In the genomic region with DNA sequence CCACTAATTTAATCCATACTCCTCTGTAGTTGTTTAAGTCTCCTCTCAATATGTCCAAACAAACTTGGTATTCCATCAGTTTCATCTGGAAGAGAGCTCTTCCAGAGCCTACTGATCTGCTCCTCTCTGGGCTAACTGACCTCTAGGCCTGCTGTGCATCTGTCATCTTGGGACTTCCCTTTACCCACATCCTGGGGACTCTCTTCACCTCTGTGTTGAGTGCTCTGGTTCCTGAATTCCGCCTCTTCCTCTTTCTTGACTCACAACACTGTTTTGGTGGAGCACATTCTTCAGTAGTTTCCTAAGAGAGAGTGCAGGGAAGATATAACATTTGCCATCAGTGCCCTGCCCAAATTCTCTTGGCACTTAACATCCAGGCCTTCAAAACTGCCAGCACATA, we compare ENCODE assay signal across 8 cellular contexts. TPM values are rescaled to one million over a fixed set of nuclear protein-coding genes. Genes with fewer than 3 reads are reported as not detected.
DNase-seq lines count a peak whose midpoint lies in the region; ATAC-seq, FAIRE-seq and TF ChIP-seq lines count a peak whose summit lies in the region.
"Not testable (repeated sequence)": the region's sequence is repeated elsewhere in the genome, so short reads cannot be mapped to it uniquely, and the experiment has no call there.

No MANE protein-coding gene starts in this region.

- intact Hi-C loops in K562 (cut with micrococcal nuclease); pancreas (cut with DNase I): not testable (repeated sequence)

- not testable (repeated sequence) for H3K27ac ChIP-seq in K562 (ENCODE audit: extremely low read depth, low read depth, low read length); pancreas

- not testable (repeated sequence) for TF ChIP-seq POLR2A in K562 (conservative IDR thresholded peaks at IDR 0.05)

- not testable (repeated sequence) for H3K27me3 ChIP-seq in K562 (ENCODE audit: control insufficient read depth in 2 of 2, insufficient read depth in 2 of 2, low read length in 2 of 2); pancreas

- not testable (repeated sequence) for H3K36me3 ChIP-seq in K562 (ENCODE audit: control insufficient read depth, insufficient read depth, low read length); pancreas

- TF ChIP-seq EP300 in K562 (IDR thresholded peaks at IDR 0.05; ENCODE audit: low read length): not testable (repeated sequence)

- H4K20me1 ChIP-seq in K562 (replicated peaks; ENCODE audit: control insufficient read depth, insufficient read depth, low read length): not testable (repeated sequence)

- not testable (repeated sequence) for TF ChIP-seq RAD21 in K562 (CRISPR knock-in tag; conservative IDR thresholded peaks at IDR 0.05 in 1 of 2, IDR thresholded peaks at IDR 0.05 in 1 of 2)

- H3K4me1 ChIP-seq in K562 (replicated peaks in 1 of 2; ENCODE audit: control insufficient read depth in 2 of 2, insufficient read depth in 2 of 2, low read length in 2 of 2); pancreas: not testable (repeated sequence)

- H3K4me3 Mint-ChIP-seq in T-helper 17 cell: not testable (repeated sequence)

- not testable (repeated sequence) for H3K27ac Mint-ChIP-seq in T-helper 17 cell

- H3K9me1 ChIP-seq in K562 (ENCODE audit: control insufficient read depth, insufficient read depth, low read length): not testable (repeated sequence)

- ATAC-seq in GM18498 (IDR thresholded peaks at IDR 0.05; ENCODE audit: unreplicated experiment): peak; percentile 50
- ATAC-seq in GM19351 (IDR thresholded peaks at IDR 0.05; ENCODE audit: unreplicated experiment): peak; percentile 48
- peak; percentile 47 for ATAC-seq in GM21737 (IDR thresholded peaks at IDR 0.05; ENCODE audit: unreplicated experiment)
- peak; percentile 55 for ATAC-seq in HG02885 (IDR thresholded peaks at IDR 0.05; ENCODE audit: poor library complexity, unreplicated experiment)
- ATAC-seq in T-helper 17 cell: peak; percentile 69
- ATAC-seq in K562: peak; percentile 40; the same call in 1 of the 3 replicates
- peak; percentile 56 for ATAC-seq in left lobe of liver
- peak in 3 of 4 donors; percentile 36 to 80 (median 68) for ATAC-seq in pancreas

- not testable (repeated sequence) for H3K79me2 ChIP-seq in K562 (ENCODE audit: control insufficient read depth, insufficient read depth, low read length)

- H3K4me3 ChIP-seq in K562, pancreas: not testable (repeated sequence)

- no CpG with 5 or more reads among the region's 1 CpG for WGBS in K562 (ENCODE audit: insufficient coverage, low coverage, missing lambda C conversion rate)
- WGBS in pancreas, 2 donors: no CpG with 5 or more reads among the region's 1 CpG

- not testable (repeated sequence) for H2AFZ ChIP-seq in K562 (ENCODE audit: low read depth, low read length)

- not testable (repeated sequence) for TF ChIP-seq CTCF in K562 (IDR thresholded peaks at IDR 0.05 in 2 of 3, conservative IDR thresholded peaks at IDR 0.05 in 1 of 3; ENCODE audit: insufficient read depth in 2 of 3, low read depth in 1 of 3, low read length in 3 of 3); pancreas (IDR thresholded peaks at IDR 0.05)

- not testable (repeated sequence) for H3K4me1 Mint-ChIP-seq in T-helper 17 cell

- POLR2A ChIA-PET in K562 (lab: Yijun Ruan, JAX): not testable (repeated sequence)

- H3K9me3 ChIP-seq in T-helper 17 cell (ENCODE audit: control insufficient read depth, low read length, poor library complexity, severe bottlenecking); K562 (replicated peaks; ENCODE audit: control insufficient read depth, insufficient read depth, low read depth, low read length); pancreas: not testable (repeated sequence)

- in situ Hi-C loops in K562 (cut with MboI): not testable (repeated sequence)

- H3K36me3 Mint-ChIP-seq in T-helper 17 cell (ENCODE audit: low read depth): not testable (repeated sequence)

- CTCF ChIA-PET in K562 (lab: Yijun Ruan, JAX; ENCODE audit: low intra/inter-chr PET ratio): not testable (repeated sequence)

- DNase-seq in T-helper 17 cell; K562 (ENCODE audit: extremely low read depth in 1 of 4, low spot score in 3 of 4); left lobe of liver (ENCODE audit: low spot score); pancreas: not testable (repeated sequence)

- not testable (repeated sequence) for H3K4me2 ChIP-seq in K562 (ENCODE audit: insufficient read depth, low read length)

- BruUV-seq in K562 (replicated peaks; lab: Mats Ljungman, UMichigan): not testable (repeated sequence)

- not testable (repeated sequence) for H3K9ac ChIP-seq in K562 (ENCODE audit: insufficient read depth in 1 of 2, low read depth in 2 of 2, low read length in 2 of 2)

- not testable (repeated sequence) for FAIRE-seq in K562 (lab: Jason Lieb, UNC); pancreas (lab: Jason Lieb, UNC)

- not testable (repeated sequence) for H3K27me3 Mint-ChIP-seq in T-helper 17 cell

RNA-seq across cellular contexts. Expression of gene NOTCH2NLA, which starts 55.9 kb away (rescaled TPM):
- total RNA-seq in T-helper 17 cell (10 to 100 TPM; 34.3 to 40.7 TPM), K562 (2014; rRNA removed) (20.4 and 28.7 TPM in 2 replicates), K562 (2014; rRNA removed; fragmentation: Illumina TruSeq; extraction: Trizol) (6.1 and 8.0 TPM in 2 replicates), K562 (2015; rRNA removed; fragmentation: Illumina TruSeq; extraction: Trizol) (8.7 and 10.3 TPM in 2 replicates), K562 (2021) (10.1 and 10.7 TPM in 2 replicates), left lobe of liver (23.5 TPM), pancreas (10 to 100 TPM; 12.6 to 30.9 (median 23.2) TPM)
- 38.1 and 59.3 TPM in 2 replicates for total RNA-seq in K562 (2011; cell fraction: chromatin; rRNA removed; ENCODE audit: low replicate concordance)
- 18.8 and 26.2 TPM in 2 replicates for total RNA-seq in K562 (2011; cell fraction: nucleolus; rRNA removed)
- total RNA-seq in K562 (2011; cell fraction: nucleoplasm; rRNA removed): 34.8 and 58.0 TPM in 2 replicates
- polyA plus RNA-seq in K562 (2011; rRNA removed) (10.9 and 11.3 TPM in 2 replicates), K562 (2014; fragmentation: Illumina TruSeq; extraction: Trizol) (5.4 and 6.1 TPM in 2 replicates), K562 (2014; fragmentation: Nextera tagmentation; extraction: Ambion mirVana) (1 to 10 TPM; 1.5 to 1.6 TPM), K562 (2014; rRNA removed) (9.3 and 10.5 TPM in 2 replicates), pancreas (10 to 100 TPM in 1 of 2 donors, 1 to 10 TPM in 1; 7.2 to 17.0 TPM)
- polyA plus RNA-seq in K562 (2011; cell fraction: cytosol; rRNA removed): 10.9 and 13.2 TPM in 2 replicates
- 12.3 and 15.2 TPM in 2 replicates for polyA plus RNA-seq in K562 (2011; cell fraction: nucleus; rRNA removed)
- polyA plus RNA-seq in K562 (2012): 6.1 and 8.0 TPM in 2 replicates
- 30.8 and 38.4 TPM in 2 replicates for polyA minus RNA-seq in K562 (2011; rRNA and poly(A)+ RNA removed)
- polyA minus RNA-seq in K562 (2011; cell fraction: cytosol; rRNA and poly(A)+ RNA removed): 8.4 and 10.9 TPM in 2 replicates
- polyA minus RNA-seq in K562 (2011; cell fraction: nucleus; rRNA and poly(A)+ RNA removed): 35.9 and 49.2 TPM in 2 replicates
